Comparison of ENCODE assay signal across 9 cellular contexts in genomic region chr2:27379383-27379839, GRCh38. TPM values are rescaled to one million over a fixed set of nuclear protein-coding genes. Genes with fewer than 3 reads are reported as not detected.
DNase-seq lines count a peak whose midpoint lies in the region; ATAC-seq, FAIRE-seq and TF ChIP-seq lines count a peak whose summit lies in the region.
"Had no signal": no experiment of that assay in that cellular context is flagged by ENCODE, and none has a peak within 500 bp of the region (broad histone marks: within the 10 kb centered on the region; RNA-seq: fewer than 3 reads in every experiment).

No MANE protein-coding gene starts in this region.

- H3K4me3 ChIP-seq in DND-41 (ENCODE audit: low read depth in 1 of 2, low read length in 2 of 2) (peak overlapping the region; percentile 40 to 75; a peak in 3 of 4 replicates), endothelial cell of umbilical vein (replicated peaks in 1 of 3; ENCODE audit: insufficient read depth in 1 of 3, low read depth in 1 of 3, low read length in 3 of 3) (peak overlapping the region; percentile 75 to 85 (median 77)), parathyroid adenoma (ENCODE audit: low read depth, low read length) (peak overlapping the region; percentile 74)

- peak overlapping the region; percentile 71 for H3K9ac ChIP-seq in DND-41 (ENCODE audit: low read depth, low read length)
- H3K9ac ChIP-seq in endothelial cell of umbilical vein (replicated peaks; ENCODE audit: extremely low read depth, insufficient read depth, low read length): peak overlapping the region; percentile 96
- H3K9ac ChIP-seq in parathyroid adenoma: no peak overlapping the region

- H3K4me1 ChIP-seq in DND-41 (ENCODE audit: insufficient read depth, low read length): peaks cover 41% of the 10 kb centered on the region
- H3K4me1 ChIP-seq in endothelial cell of umbilical vein (ENCODE audit: control insufficient read depth, extremely low read depth, insufficient read depth, low read length): peaks cover 17% of the 10 kb centered on the region
- peaks cover 6% of the 10 kb centered on the region for H3K4me1 ChIP-seq in parathyroid adenoma

- FAIRE-seq in endothelial cell of umbilical vein (lab: Jason Lieb, UNC): peak; percentile 56

- POLR2A ChIA-PET in endothelial cell of umbilical vein (lab: Charles Lee): interaction anchor here (0.9 kb wide), 1 partner anchor 22 kb away, joined by 3 read pairs; no protein-coding TSS in a partner anchor

- TSS peak; percentile 16 for BruUV-seq in endothelial cell of umbilical vein (replicated peaks; lab: Mats Ljungman, UMichigan)

- TF ChIP-seq CTCF in DND-41 (IDR thresholded peaks at IDR 0.05; ENCODE audit: borderline replicate concordance, extremely low read depth, low read length, poor library complexity, severe bottlenecking) (no peak), endothelial cell of umbilical vein (IDR thresholded peaks at IDR 0.05; ENCODE audit: extremely low read depth in 1 of 2, insufficient read depth in 1 of 2, low read depth in 1 of 2, low read length in 2 of 2) (no peak), parathyroid adenoma (IDR thresholded peaks at IDR 0.05) (no peak)

- H2AFZ ChIP-seq in DND-41 (ENCODE audit: low read depth, low read length): no peak overlapping the region; the same call in 1 of the 2 replicates
- H2AFZ ChIP-seq in endothelial cell of umbilical vein (ENCODE audit: low read depth, low read length): no peak overlapping the region
- H2AFZ ChIP-seq in parathyroid adenoma: no peak overlapping the region

- H3K27me3 ChIP-seq in DND-41 (ENCODE audit: insufficient read depth, low read length, poor library complexity): no peaks in the 10 kb centered on the region
- H3K27me3 ChIP-seq in endothelial cell of umbilical vein (ENCODE audit: control insufficient read depth in 2 of 2, insufficient read depth in 2 of 2, low read length in 2 of 2): no peaks in the 10 kb centered on the region
- H3K27me3 ChIP-seq in parathyroid adenoma (ENCODE audit: control insufficient read depth, insufficient read depth, low read length): no peaks in the 10 kb centered on the region

- DNase-seq in DND-41 (no peak), OCI-M1 (lab: John Stamatoyannopoulos, UW) (peak; percentile 53), endothelial cell of umbilical vein (ENCODE audit: low read depth, low spot score) (no peak), HuH-7 (ENCODE audit: low spot score) (no peak), NCI-H526 treated with DMSO at 0.1 percent for 48 hours (lab: John Stamatoyannopoulos, UW) (no peak), NCI-H2227 treated with DMSO at 0.1 percent for 48 hours (lab: John Stamatoyannopoulos, UW) (no peak)
- DNase-seq in stimulated activated CD4-positive, alpha-beta T cell treated with anti-CD3 and anti-CD28 coated beads, Interleukin-15, amount 100 ng/mL, for 24 hours: no peak
- DNase-seq: activated CD4-positive, alpha-beta T cell treated with anti-CD3 and anti-CD28 coated beads for 48 hours had no signal

- H3K36me3 ChIP-seq in DND-41 (ENCODE audit: insufficient read depth, low read length): peaks cover 78% of the 10 kb centered on the region
- peaks cover 21 to 57% of the 10 kb centered on the region in 2 experiments for H3K36me3 ChIP-seq in endothelial cell of umbilical vein (ENCODE audit: control insufficient read depth in 2 of 2, extremely low read depth in 1 of 2, insufficient read depth in 2 of 2, low read length in 2 of 2)
- H3K36me3 ChIP-seq in parathyroid adenoma (ENCODE audit: control insufficient read depth, insufficient read depth, low read length): no peaks in the 10 kb centered on the region

- H4K20me1 ChIP-seq in DND-41 (ENCODE audit: insufficient read depth, low read length): peaks cover 16% of the 10 kb centered on the region; the same call in 1 of the 2 replicates
- no peaks in the 10 kb centered on the region for H4K20me1 ChIP-seq in endothelial cell of umbilical vein (replicated peaks; ENCODE audit: control insufficient read depth, extremely low read depth, insufficient read depth, low read length)

- TF ChIP-seq POLR2A in endothelial cell of umbilical vein (IDR thresholded peaks at IDR 0.05; ENCODE audit: low read depth, low read length): no peak

- H3K9me3 ChIP-seq in DND-41 (ENCODE audit: insufficient read depth, low read length, severe bottlenecking): no peaks in the 10 kb centered on the region
- H3K9me3 ChIP-seq in endothelial cell of umbilical vein (replicated peaks; ENCODE audit: control insufficient read depth, insufficient read depth, low read length): no peaks in the 10 kb centered on the region
- H3K9me3 ChIP-seq in parathyroid adenoma (ENCODE audit: control insufficient read depth, low read length): no peaks in the 10 kb centered on the region

- dilution Hi-C loops in endothelial cell of umbilical vein (cut with MboI; ENCODE audit: extremely low pct_ligation_motif_present, low sequenced_read_pairs): no loop called here

- H3K4me2 ChIP-seq in DND-41 (ENCODE audit: insufficient read depth, low read length) (peak overlapping the region; percentile 69), endothelial cell of umbilical vein (ENCODE audit: insufficient read depth, low read length) (peak overlapping the region; percentile 94), parathyroid adenoma (ENCODE audit: low read length) (peak overlapping the region; percentile 95)

- H3K27ac ChIP-seq in DND-41 (ENCODE audit: low read length) (peak overlapping the region; percentile 91), endothelial cell of umbilical vein (ENCODE audit: insufficient read depth, low read depth, low read length) (peak overlapping the region; percentile 97), parathyroid adenoma (no peak overlapping the region)

- CTCF ChIA-PET in endothelial cell of umbilical vein (lab: Charles Lee): interaction anchor here (0.7 to 1.3 kb wide), 3 partner anchors 30 to 304 kb away, joined by 3 to 6 read pairs (median 3); partner anchors contain the start of genes NRBP1 and PPM1G

- no peaks in the 10 kb centered on the region for H3K9me1 ChIP-seq in endothelial cell of umbilical vein (replicated peaks; ENCODE audit: control insufficient read depth, extremely low read depth, insufficient read depth, low read length)

- peaks cover 38% of the 10 kb centered on the region for H3K79me2 ChIP-seq in DND-41 (ENCODE audit: insufficient read depth, low read length)
- peaks cover 21% of the 10 kb centered on the region for H3K79me2 ChIP-seq in endothelial cell of umbilical vein (ENCODE audit: control insufficient read depth, insufficient read depth, low read length)
- H3K79me2 ChIP-seq in parathyroid adenoma: peaks cover 5% of the 10 kb centered on the region

- ATAC-seq in DND-41 (ENCODE audit: insufficient read depth, low read depth): no peak

- intact Hi-C loops in endothelial cell of umbilical vein (cut with micrococcal nuclease): no loop called here

RNA-seq across cellular contexts. Expression of gene ZNF513, which starts 1.1 kb away (rescaled TPM):
- 19.0 and 20.7 TPM in 2 replicates for total RNA-seq in endothelial cell of umbilical vein
- 30.6 and 43.2 TPM in 2 replicates for polyA plus RNA-seq in endothelial cell of umbilical vein
- 14.8 and 23.3 TPM in 2 replicates for polyA plus RNA-seq in endothelial cell of umbilical vein (2011; cell fraction: cytosol; rRNA removed)
- polyA plus RNA-seq in endothelial cell of umbilical vein (2011; cell fraction: nucleus; rRNA removed): 56.9 and 60.4 TPM in 2 replicates
- 12.0 and 16.3 TPM in 2 replicates for polyA plus RNA-seq in endothelial cell of umbilical vein (2012)
- 8.2 and 10.5 TPM in 2 replicates for polyA minus RNA-seq in endothelial cell of umbilical vein
- polyA minus RNA-seq in endothelial cell of umbilical vein (2011; cell fraction: cytosol; rRNA and poly(A)+ RNA removed): 4.0 TPM
- 9.5 and 13.0 TPM in 2 replicates for polyA minus RNA-seq in endothelial cell of umbilical vein (2011; cell fraction: nucleus; rRNA and poly(A)+ RNA removed)

RNA-seq across cellular contexts. Expression of gene SNX17, which starts 9.0 kb away (rescaled TPM):
- total RNA-seq in endothelial cell of umbilical vein: 86.5 and 103 TPM in 2 replicates
- 127 and 130 TPM in 2 replicates for polyA plus RNA-seq in endothelial cell of umbilical vein
- 95.0 and 98.8 TPM in 2 replicates for polyA plus RNA-seq in endothelial cell of umbilical vein (2011; cell fraction: cytosol; rRNA removed)
- polyA plus RNA-seq in endothelial cell of umbilical vein (2011; cell fraction: nucleus; rRNA removed): 106 and 110 TPM in 2 replicates
- 85.5 TPM in 2 replicates for polyA plus RNA-seq in endothelial cell of umbilical vein (2012)
- 88.2 and 91.9 TPM in 2 replicates for polyA minus RNA-seq in endothelial cell of umbilical vein
- polyA minus RNA-seq in endothelial cell of umbilical vein (2011; cell fraction: cytosol; rRNA and poly(A)+ RNA removed): 37.5 TPM
- 52.5 and 74.9 TPM in 2 replicates for polyA minus RNA-seq in endothelial cell of umbilical vein (2011; cell fraction: nucleus; rRNA and poly(A)+ RNA removed)

RNA-seq across cellular contexts. Expression of gene EIF2B4, which starts 9.3 kb away (rescaled TPM):
- total RNA-seq in endothelial cell of umbilical vein: 43.7 and 48.9 TPM in 2 replicates
- polyA plus RNA-seq in endothelial cell of umbilical vein: 63.2 and 66.5 TPM in 2 replicates
- 31.3 and 39.8 TPM in 2 replicates for polyA plus RNA-seq in endothelial cell of umbilical vein (2011; cell fraction: cytosol; rRNA removed)
- polyA plus RNA-seq in endothelial cell of umbilical vein (2011; cell fraction: nucleus; rRNA removed): 112 and 122 TPM in 2 replicates
- 69.5 and 74.6 TPM in 2 replicates for polyA plus RNA-seq in endothelial cell of umbilical vein (2012)
- polyA minus RNA-seq in endothelial cell of umbilical vein: 85.5 and 86.7 TPM in 2 replicates
- polyA minus RNA-seq in endothelial cell of umbilical vein (2011; cell fraction: cytosol; rRNA and poly(A)+ RNA removed): 31.0 TPM
- polyA minus RNA-seq in endothelial cell of umbilical vein (2011; cell fraction: nucleus; rRNA and poly(A)+ RNA removed): 19.4 and 25.0 TPM in 2 replicates

RNA-seq across cellular contexts. Expression of gene GTF3C2, which starts 22.8 kb away (rescaled TPM):
- total RNA-seq in endothelial cell of umbilical vein: 57.4 and 63.2 TPM in 2 replicates
- 59.7 and 68.3 TPM in 2 replicates for polyA plus RNA-seq in endothelial cell of umbilical vein
- 43.4 and 47.8 TPM in 2 replicates for polyA plus RNA-seq in endothelial cell of umbilical vein (2011; cell fraction: cytosol; rRNA removed)
- 161 and 188 TPM in 2 replicates for polyA plus RNA-seq in endothelial cell of umbilical vein (2011; cell fraction: nucleus; rRNA removed)
- 50.4 and 61.9 TPM in 2 replicates for polyA plus RNA-seq in endothelial cell of umbilical vein (2012)
- 90.4 and 101 TPM in 2 replicates for polyA minus RNA-seq in endothelial cell of umbilical vein
- polyA minus RNA-seq in endothelial cell of umbilical vein (2011; cell fraction: cytosol; rRNA and poly(A)+ RNA removed): 50.4 TPM
- polyA minus RNA-seq in endothelial cell of umbilical vein (2011; cell fraction: nucleus; rRNA and poly(A)+ RNA removed): 62.7 and 91.9 TPM in 2 replicates

RNA-seq across cellular contexts. Expression of gene PPM1G, which starts 30.0 kb away (rescaled TPM):
- total RNA-seq in endothelial cell of umbilical vein: 131 and 135 TPM in 2 replicates
- 38.3 and 48.1 TPM in 2 replicates for polyA plus RNA-seq in endothelial cell of umbilical vein
- polyA plus RNA-seq in endothelial cell of umbilical vein (2011; cell fraction: cytosol; rRNA removed): 75.3 and 86.4 TPM in 2 replicates
- 52.3 and 61.0 TPM in 2 replicates for polyA plus RNA-seq in endothelial cell of umbilical vein (2011; cell fraction: nucleus; rRNA removed)
- polyA plus RNA-seq in endothelial cell of umbilical vein (2012): 143 and 171 TPM in 2 replicates
- polyA minus RNA-seq in endothelial cell of umbilical vein: 73.8 and 75.0 TPM in 2 replicates
- polyA minus RNA-seq in endothelial cell of umbilical vein (2011; cell fraction: cytosol; rRNA and poly(A)+ RNA removed): 103 TPM
- 17.1 and 18.1 TPM in 2 replicates for polyA minus RNA-seq in endothelial cell of umbilical vein (2011; cell fraction: nucleus; rRNA and poly(A)+ RNA removed)
